Comparison of ENCODE assay signal across 9 cellular contexts in the genomic region with DNA sequence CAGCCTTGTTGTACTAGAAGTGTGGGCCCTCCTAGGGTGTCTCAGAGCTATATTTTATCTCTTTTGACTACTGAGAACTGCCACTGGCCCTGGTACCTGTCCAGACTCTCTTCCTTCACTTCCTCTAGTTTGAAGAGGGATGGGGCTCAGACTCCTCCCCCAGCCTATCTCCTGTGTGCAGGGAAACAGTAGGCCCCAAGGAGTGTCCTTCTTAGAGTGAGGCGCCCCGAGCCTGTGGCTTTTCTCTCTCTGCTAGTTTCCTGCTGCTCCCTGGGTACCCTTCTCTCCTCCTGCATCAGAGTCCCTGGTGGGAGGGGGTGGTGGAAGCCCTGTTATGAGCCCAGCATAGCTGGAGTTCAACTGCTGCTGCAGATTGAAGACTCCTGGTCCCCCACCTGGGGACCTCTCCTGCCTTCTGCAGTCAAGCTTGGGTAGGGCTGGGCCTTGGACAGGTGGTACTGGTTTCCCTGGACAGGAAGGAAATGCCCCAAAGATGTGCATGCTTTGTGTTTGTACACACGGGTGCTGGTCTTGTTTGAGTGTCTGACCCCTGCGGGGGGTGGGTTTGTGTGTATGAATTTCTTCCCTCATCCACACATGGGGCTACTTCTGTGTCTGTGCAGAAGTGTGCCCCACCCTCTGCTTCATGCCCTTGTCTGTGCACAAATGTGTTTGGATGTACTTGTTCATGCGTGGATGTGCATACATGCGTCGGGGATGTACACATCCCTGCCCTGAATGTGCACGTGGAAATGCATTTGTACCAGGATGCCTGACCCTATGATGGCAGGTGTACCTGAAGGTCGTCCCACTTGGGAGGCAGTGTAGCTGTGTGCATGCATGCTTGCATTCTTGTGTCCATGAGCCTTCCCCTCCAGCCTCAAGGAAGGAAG. TPM values are rescaled to one million over a fixed set of nuclear protein-coding genes. Genes with fewer than 3 reads are reported as not detected.
DNase-seq lines count a peak whose midpoint lies in the region; TF ChIP-seq lines count a peak whose summit lies in the region.
"Had no signal": no experiment of that assay in that cellular context is flagged by ENCODE, and none has a peak within 500 bp of the region (broad histone marks: within the 10 kb centered on the region; RNA-seq: fewer than 3 reads in every experiment).

No MANE protein-coding gene starts in this region.

- CTCF ChIA-PET in GM10248 (lab: Yijun Ruan, JAX) = interaction anchor here (0.8 to 30.0 kb wide), 7 partner anchors 10 to 241 kb away, joined by 3 to 604 read pairs (median 4); a partner anchor contains a TSS

- TF ChIP-seq CTCF in GM13977 (IDR thresholded peaks at IDR 0.05; ENCODE audit: extremely low read depth, insufficient read depth, missing control alignments) (no peak), prostate gland (IDR thresholded peaks at IDR 0.05) (no peak), GM10248 (IDR thresholded peaks at IDR 0.05; ENCODE audit: control extremely low read depth, extremely low read depth, low read depth, missing control alignments) (no peak)

- POLR2A ChIA-PET in GM10248 (lab: Yijun Ruan, JAX) = no interaction called here

- peak; percentile 9 for DNase-seq in GM13977 (ENCODE audit: low spot score)
- peak; percentile 59 for DNase-seq in RPMI8226
- DNase-seq in prostate gland (ENCODE audit: low spot score) = no peak
- no peak for DNase-seq in NCI-H2081 (lab: John Stamatoyannopoulos, UW)
- no peak for DNase-seq in GM19238 (ENCODE audit: insufficient read length, low spot score)
- DNase-seq in stimulated activated naive CD4-positive, alpha-beta T cell treated with Interleukin-2 at 50 U/mL for 16 hours (lab: John Stamatoyannopoulos, UW) = no peak
- no peak for DNase-seq in GM10248 (ENCODE audit: extremely low spot score)

- no peaks in the 10 kb centered on the region for H3K9me3 ChIP-seq in esophagus (ENCODE audit: control insufficient read depth in 2 of 2, insufficient read depth in 1 of 2, low read depth in 1 of 2, low read length in 1 of 2)
- no peaks in the 10 kb centered on the region for H3K9me3 ChIP-seq in prostate gland

- in situ Hi-C loops in GM13977 (cut with MboI; ENCODE audit: low pct_unique_long_range_greater_than_20kb, low sequenced_read_pairs, unreplicated experiment) = no loop called here

- H3K27me3 ChIP-seq in esophagus (ENCODE audit: control insufficient read depth in 1 of 2, insufficient read depth in 2 of 2, low read length in 2 of 2) (no peaks in the 10 kb centered on the region), prostate gland (replicated peaks; ENCODE audit: insufficient read depth) (no peaks in the 10 kb centered on the region)

- intact Hi-C loops in prostate gland (cut with DNase I) = loop anchor here (10.0 kb wide), 1 partner anchor 99 kb away; a partner anchor contains a TSS

- TF ChIP-seq POLR2A in prostate gland (IDR thresholded peaks at IDR 0.05) = no peak

- H3K4me3 ChIP-seq in esophagus (ENCODE audit: low read depth in 1 of 2, low read length in 2 of 2) = no peak overlapping the region
- H3K4me3 ChIP-seq in prostate gland = peak overlapping the region in 1 of 2 donors; percentile 98

- WGBS in esophagus, 2 donors = 49 to 53% methylated on average over 9 of the region's 9 CpGs
- whole genome bisulfite sequencing in prostate gland = 49% methylated on average over 9 of the region's 9 CpGs

- no peaks in the 10 kb centered on the region for H3K36me3 ChIP-seq in esophagus (ENCODE audit: control insufficient read depth in 2 of 2, insufficient read depth in 2 of 2, low read length in 1 of 2)
- no peaks in the 10 kb centered on the region for H3K36me3 ChIP-seq in prostate gland

- H3K4me1 ChIP-seq in esophagus (ENCODE audit: control insufficient read depth in 2 of 2, insufficient read depth in 2 of 2, low read length in 1 of 2) (peaks cover 29 to 60% of the 10 kb centered on the region in 2 donors), prostate gland (replicated peaks) (peaks cover 31% of the 10 kb centered on the region)

- H3K27ac ChIP-seq in esophagus (ENCODE audit: low read depth in 2 of 2, low read length in 1 of 2) (peak overlapping the region; percentile 12 to 47), prostate gland (peak overlapping the region; percentile 82 to 83)

RNA-seq across cellular contexts. Expression of a gene that starts 6.9 kb away (rescaled TPM):
- polyA plus RNA-seq in esophagus = 1 to 10 TPM; 5.2 to 6.6 TPM
- 10 to 100 TPM; 24.4 to 70.6 TPM for total RNA-seq in prostate gland

RNA-seq across cellular contexts. Expression of a gene that starts 28.2 kb away (rescaled TPM):
- 1 to 10 TPM; 5.1 to 7.5 TPM for polyA plus RNA-seq in esophagus
- total RNA-seq in prostate gland = 10 to 100 TPM in 1 of 2 donors, 1 to 10 TPM in 1; 2.1 to 10.3 TPM

RNA-seq across cellular contexts. Expression of a gene that starts 48.6 kb away (rescaled TPM):
- polyA plus RNA-seq in esophagus = 1 to 10 TPM in 1 of 2 donors, under 1 TPM in 1; 0.68 to 1.0 TPM
- total RNA-seq in prostate gland = 1 to 10 TPM in 1 of 2 donors, under 1 TPM in 1; 0.82 to 5.3 TPM
- total RNA-seq: NCI-H460 had no signal

Comparison
In these comparisons a context has a peak if more than half of its experiments do, and no peak if none do; other contexts are left out.
1. DNase-seq: peak in GM13977 (single experiment) and RPMI8226 (single experiment); none in prostate gland (single experiment), NCI-H2081 (0 of 2), GM19238 (single experiment), stimulated activated naive CD4-positive, alpha-beta T cell treated with Interleukin-2 at 50 U/mL for 16 hours (single experiment) and GM10248 (single experiment).